13 cellular contexts compared by ENCODE assay signal in the genomic region with DNA sequence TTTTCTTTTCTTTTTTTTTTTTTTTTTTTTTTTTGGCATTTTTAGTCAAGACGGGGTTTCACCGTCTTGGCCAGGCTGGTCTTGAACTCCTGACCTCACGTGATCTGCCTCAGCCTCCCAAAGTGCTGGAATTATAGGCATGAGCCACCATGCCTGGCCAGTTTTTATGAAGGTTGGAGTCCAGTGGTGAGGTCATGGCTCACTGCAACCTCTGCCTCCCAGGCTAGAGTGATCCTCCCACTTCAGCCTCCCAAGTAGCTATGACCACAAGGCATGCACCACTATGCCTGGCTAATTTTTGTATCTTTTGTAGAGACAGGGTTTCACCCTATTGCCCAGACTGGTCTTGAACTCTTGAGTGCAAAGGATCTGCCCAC. TPM values are rescaled to one million over a fixed set of nuclear protein-coding genes. Genes with fewer than 3 reads are reported as not detected.
DNase-seq lines count a peak whose midpoint lies in the region; ATAC-seq, FAIRE-seq and TF ChIP-seq lines count a peak whose summit lies in the region.
"Had no signal": no experiment of that assay in that cellular context is flagged by ENCODE, and none has a peak within 500 bp of the region (broad histone marks: within the 10 kb centered on the region; RNA-seq: fewer than 3 reads in every experiment).

No MANE protein-coding gene starts in this region.

- H3K9me3 Mint-ChIP-seq in stimulated activated naive CD8-positive, alpha-beta T cell treated with anti-CD3 and anti-CD28 coated beads, Interleukin-15, Interleukin-2, amounts not matched to agents 100 ng/mL and 50 ng/mL, for 24 hours = no peaks in the 10 kb centered on the region
- H3K9me3 Mint-ChIP-seq in activated CD4-positive, alpha-beta memory T cell treated with anti-CD3 and anti-CD28 coated beads for 36 hours = no peaks in the 10 kb centered on the region

- no peak for DNase-seq in stimulated activated naive CD8-positive, alpha-beta T cell treated with anti-CD3 and anti-CD28 coated beads, Interleukin-15, Interleukin-2, amounts not matched to agents 100 U/mL and 50 U/mL, for 24 hours
- DNase-seq in activated CD4-positive, alpha-beta memory T cell treated with anti-CD3 and anti-CD28 coated beads for 36 hours = no peak
- no peak for DNase-seq in DMS 273 treated with DMSO at 0.1 percent for 48 hours (lab: John Stamatoyannopoulos, UW)
- no peak for DNase-seq in midbrain (lab: John Stamatoyannopoulos, UW)
- DNase-seq in pancreas = no peak
- DNase-seq: NCI-H2029 treated with DMSO at 0.1 percent for 48 hours, NCI-H774 had no signal

- H3K36me3 ChIP-seq in iPS-20b (ENCODE audit: insufficient read depth, low read depth, low read length) = peaks cover 67% of the 10 kb centered on the region
- H3K36me3 ChIP-seq in pancreas = peaks cover 4 to 36% (median 11%) of the 10 kb centered on the region in 3 donors

- WGBS in pancreas, 2 donors = 88 to 90% methylated on average over 3 of the region's 3 CpGs

- peak overlapping the region; percentile 87 for H3K4me3 Mint-ChIP-seq in stimulated activated naive CD8-positive, alpha-beta T cell treated with anti-CD3 and anti-CD28 coated beads, Interleukin-15, Interleukin-2, amounts not matched to agents 100 ng/mL and 50 ng/mL, for 24 hours
- H3K4me3 Mint-ChIP-seq in activated CD4-positive, alpha-beta memory T cell treated with anti-CD3 and anti-CD28 coated beads for 36 hours = peak overlapping the region; percentile 86

- H3K27me3 Mint-ChIP-seq in stimulated activated naive CD8-positive, alpha-beta T cell treated with anti-CD3 and anti-CD28 coated beads, Interleukin-15, Interleukin-2, amounts not matched to agents 100 ng/mL and 50 ng/mL, for 24 hours = no peaks in the 10 kb centered on the region
- H3K27me3 Mint-ChIP-seq in activated CD4-positive, alpha-beta memory T cell treated with anti-CD3 and anti-CD28 coated beads for 36 hours = no peaks in the 10 kb centered on the region

- CTCF ChIA-PET in activated CD4-positive, alpha-beta memory T cell treated with anti-CD3 and anti-CD28 coated beads for 36 hours (lab: Charles Lee) = interaction anchor here (1.1 to 6.8 kb wide), 4 partner anchors 23 to 92 kb away, joined by 5 to 58 read pairs (median 21); a partner anchor contains a TSS

- no peak for ATAC-seq in stimulated activated naive CD8-positive, alpha-beta T cell treated with anti-CD3 and anti-CD28 coated beads, Interleukin-15, Interleukin-2, amounts not matched to agents 100 U/mL and 50 U/mL, for 24 hours
- no peak for ATAC-seq in HG03354 (IDR thresholded peaks at IDR 0.05; ENCODE audit: poor library complexity, severe bottlenecking, unreplicated experiment)
- no peak for ATAC-seq in pancreas

- no peak for FAIRE-seq in pancreas (lab: Jason Lieb, UNC)
- FAIRE-seq: G401.6 had no signal

- no peaks in the 10 kb centered on the region for H3K9me3 ChIP-seq in iPS-20b (ENCODE audit: insufficient read depth, low read depth, low read length)
- no peaks in the 10 kb centered on the region for H3K9me3 ChIP-seq in pancreas
- H3K9me3 ChIP-seq: SJSA1 had no signal

- POLR2A ChIA-PET in activated CD4-positive, alpha-beta memory T cell treated with anti-CD3 and anti-CD28 coated beads for 36 hours (lab: Charles Lee) = interaction anchor here (0.6 to 3.8 kb wide), 5 partner anchors 11 to 140 kb away, joined by 3 to 31 read pairs (median 5); a partner anchor contains a TSS

- no peaks in the 10 kb centered on the region for H3K27me3 ChIP-seq in iPS-20b (ENCODE audit: insufficient read depth, low read length)
- H3K27me3 ChIP-seq in pancreas = no peaks in the 10 kb centered on the region
- H3K27me3 ChIP-seq: SJSA1 had no signal

- H3K36me3 Mint-ChIP-seq in stimulated activated naive CD8-positive, alpha-beta T cell treated with anti-CD3 and anti-CD28 coated beads, Interleukin-15, Interleukin-2, amounts not matched to agents 100 ng/mL and 50 ng/mL, for 24 hours (ENCODE audit: low read depth) = peaks cover 71% of the 10 kb centered on the region
- peaks cover 68% of the 10 kb centered on the region for H3K36me3 Mint-ChIP-seq in activated CD4-positive, alpha-beta memory T cell treated with anti-CD3 and anti-CD28 coated beads for 36 hours

- H3K27ac ChIP-seq in iPS-20b (ENCODE audit: low read length) = no peak overlapping the region
- no peak overlapping the region for H3K27ac ChIP-seq in pancreas
- H3K27ac ChIP-seq: SJSA1 had no signal

- peaks cover 4% of the 10 kb centered on the region; the same call in 1 of the 2 replicates for H3K4me1 ChIP-seq in iPS-20b (ENCODE audit: insufficient read depth, low read length)
- H3K4me1 ChIP-seq in pancreas = peaks cover 0 to 34% (median 7%) of the 10 kb centered on the region in 3 donors

- H3K4me1 Mint-ChIP-seq in stimulated activated naive CD8-positive, alpha-beta T cell treated with anti-CD3 and anti-CD28 coated beads, Interleukin-15, Interleukin-2, amounts not matched to agents 100 ng/mL and 50 ng/mL, for 24 hours (ENCODE audit: low read depth) = peaks cover 74% of the 10 kb centered on the region
- H3K4me1 Mint-ChIP-seq in activated CD4-positive, alpha-beta memory T cell treated with anti-CD3 and anti-CD28 coated beads for 36 hours (ENCODE audit: low read depth) = peaks cover 47% of the 10 kb centered on the region

- H3K9ac ChIP-seq in iPS-20b (ENCODE audit: low read depth, low read length) = peak overlapping the region; percentile 16; the same call in 1 of the 2 replicates

- peak overlapping the region; percentile 99 for H3K27ac Mint-ChIP-seq in stimulated activated naive CD8-positive, alpha-beta T cell treated with anti-CD3 and anti-CD28 coated beads, Interleukin-15, Interleukin-2, amounts not matched to agents 100 ng/mL and 50 ng/mL, for 24 hours
- H3K27ac Mint-ChIP-seq in activated CD4-positive, alpha-beta memory T cell treated with anti-CD3 and anti-CD28 coated beads for 36 hours = peak overlapping the region; percentile 97

- no peak for TF ChIP-seq CTCF in pancreas (IDR thresholded peaks at IDR 0.05)

- no peak overlapping the region for H3K4me3 ChIP-seq in iPS-20b (ENCODE audit: low read length)
- peak overlapping the region in 1 of 4 donors; percentile 28 for H3K4me3 ChIP-seq in pancreas
- H3K4me3 ChIP-seq: SJSA1 had no signal

- intact Hi-C loops in activated CD4-positive, alpha-beta memory T cell treated with anti-CD3 and anti-CD28 coated beads for 36 hours (cut with micrococcal nuclease) = loop anchor here (1.0 to 10.0 kb wide), 3 partner anchors 22 to 790 kb away; a partner anchor contains a TSS
- intact Hi-C loops in pancreas (cut with DNase I) = no loop called here

RNA-seq across cellular contexts. Expression of a gene that starts 4.2 kb away (rescaled TPM):
- total RNA-seq in activated CD4-positive, alpha-beta memory T cell treated with anti-CD3 and anti-CD28 coated beads for 36 hours = 100 to 1,000 TPM; 241 to 253 TPM
- 10 to 100 TPM; 18.9 to 33.0 (median 23.7) TPM for total RNA-seq in pancreas
- 10 to 100 TPM; 28.0 to 32.0 TPM for polyA plus RNA-seq in pancreas

RNA-seq across cellular contexts. Expression of a gene that starts 5.0 kb away (rescaled TPM):
- 10 to 100 TPM; 14.1 to 15.8 TPM for total RNA-seq in activated CD4-positive, alpha-beta memory T cell treated with anti-CD3 and anti-CD28 coated beads for 36 hours
- total RNA-seq in pancreas = 1 to 10 TPM; 3.2 to 6.3 (median 4.2) TPM
- polyA plus RNA-seq in pancreas = 10 to 100 TPM in 1 of 2 donors, 1 to 10 TPM in 1; 6.1 to 10.1 TPM

RNA-seq across cellular contexts. Expression of a gene that starts 20.1 kb away (rescaled TPM):
- under 1 TPM in 1 of 2 experiments, not detected in 1; 1.00 TPM for total RNA-seq in activated CD4-positive, alpha-beta memory T cell treated with anti-CD3 and anti-CD28 coated beads for 36 hours
- total RNA-seq in pancreas = 1 to 10 TPM in 1 of 6 donors, under 1 TPM in 1, not detected in 4; 0.79 to 1.9 TPM
- 1 to 10 TPM in 1 of 2 donors, under 1 TPM in 1; 0.94 to 2.2 TPM for polyA plus RNA-seq in pancreas
- total RNA-seq: dermis microvascular lymphatic vessel endothelial cell, SJSA1 had no signal

RNA-seq across cellular contexts. Expression of a gene that starts 22.8 kb away (rescaled TPM):
- 10 to 100 TPM; 38.0 to 41.7 TPM for total RNA-seq in activated CD4-positive, alpha-beta memory T cell treated with anti-CD3 and anti-CD28 coated beads for 36 hours
- 10 to 100 TPM in 2 of 6 donors, 1 to 10 TPM in 4; 5.0 to 18.9 (median 9.1) TPM for total RNA-seq in pancreas
- polyA plus RNA-seq in pancreas = 10 to 100 TPM; 34.3 to 45.8 TPM

RNA-seq across cellular contexts. Expression of a gene that starts 38.3 kb away (rescaled TPM):
- total RNA-seq in activated CD4-positive, alpha-beta memory T cell treated with anti-CD3 and anti-CD28 coated beads for 36 hours = 1 to 10 TPM; 6.4 TPM
- 10 to 100 TPM in 3 of 6 donors, 1 to 10 TPM in 3; 6.9 to 12.6 (median 9.2) TPM for total RNA-seq in pancreas
- 10 to 100 TPM; 14.5 to 20.4 TPM for polyA plus RNA-seq in pancreas

Comparison
In these comparisons a context has a peak if more than half of its experiments do, and no peak if none do; other contexts are left out.
1. RNA of a gene that starts 4.2 kb away (total RNA-seq): 241 to 253 TPM in activated CD4-positive, alpha-beta memory T cell treated with anti-CD3 and anti-CD28 coated beads for 36 hours; 18.9 to 33.0 TPM in pancreas; every median in the first group is over 4 times any median in the second.